ENCODE assay signal across 8 cellular contexts in genomic region chr2:27033253-27033852, GRCh38. TPM values are rescaled to one million over a fixed set of nuclear protein-coding genes. Genes with fewer than 3 reads are reported as not detected.
DNase-seq lines count a peak whose midpoint lies in the region; ATAC-seq and TF ChIP-seq lines count a peak whose summit lies in the region.

No MANE protein-coding gene starts in this region.

- H3K9ac ChIP-seq in PC-3 (ENCODE audit: low read length) = peak overlapping the region; percentile 90
- peak overlapping the region; percentile 86 for H3K9ac ChIP-seq in trophoblast cell (ENCODE audit: low read length)

- peak overlapping the region; percentile 99 for H3K14ac ChIP-seq in trophoblast cell (ENCODE audit: low read length)

- H4K91ac ChIP-seq in trophoblast cell (ENCODE audit: low read depth, low read length) = peak overlapping the region; percentile 98

- peak; percentile 4 for ATAC-seq in GM19463 (IDR thresholded peaks at IDR 0.05; ENCODE audit: unreplicated experiment)
- peak; percentile 2; the same call in 1 of the 2 replicates for ATAC-seq in PC-3
- no peak for ATAC-seq in HG03175 (IDR thresholded peaks at IDR 0.05; ENCODE audit: unreplicated experiment)

- H3K27me3 ChIP-seq in PC-3 (ENCODE audit: low read length) = no peaks in the 10 kb centered on the region
- H3K27me3 ChIP-seq in esophagus (ENCODE audit: control insufficient read depth in 1 of 2, insufficient read depth in 2 of 2, low read length in 2 of 2) = no peaks in the 10 kb centered on the region
- no peaks in the 10 kb centered on the region for H3K27me3 ChIP-seq in trophoblast cell (ENCODE audit: insufficient read depth, low read length)

- CTCF ChIA-PET in PC-3 (lab: Charles Lee) = no interaction called here

- DNase-seq in PC-3 (no peak), trophoblast cell (no peak), amniotic stem cell (lab: John Stamatoyannopoulos, UW) (no peak)
- DNase-seq in stimulated activated CD4-positive, alpha-beta T cell treated with anti-CD3 and anti-CD28 coated beads, Interleukin-12 subunit alpha, Interleukin-12 subunit beta, amount 100 ng/mL, for 4 hours = no peak
- no peak for DNase-seq in stimulated activated CD4-positive, alpha-beta T cell treated with anti-CD3 and anti-CD28 coated beads, Interleukin-4, amount 100 ng/mL, for 24 hours

- peaks cover 35% of the 10 kb centered on the region for H3K36me3 ChIP-seq in PC-3 (ENCODE audit: low read depth, low read length)
- peaks cover 18 to 29% of the 10 kb centered on the region in 2 donors for H3K36me3 ChIP-seq in esophagus (ENCODE audit: control insufficient read depth in 2 of 2, insufficient read depth in 2 of 2, low read length in 1 of 2)
- peaks cover 35 to 41% of the 10 kb centered on the region in 2 experiments for H3K36me3 ChIP-seq in trophoblast cell (ENCODE audit: control insufficient read depth in 1 of 2, insufficient read depth in 2 of 2, low read length in 2 of 2)

- peak overlapping the region; percentile 29 for H2BK12ac ChIP-seq in trophoblast cell (ENCODE audit: low read length)

- H3K4me1 ChIP-seq in PC-3 (ENCODE audit: insufficient read depth, low read length) (peaks cover 8% of the 10 kb centered on the region), esophagus (ENCODE audit: control insufficient read depth in 2 of 2, insufficient read depth in 2 of 2, low read length in 1 of 2) (peaks cover 3 to 4% of the 10 kb centered on the region in 2 donors), trophoblast cell (ENCODE audit: control insufficient read depth in 1 of 2, insufficient read depth in 2 of 2, low read length in 2 of 2) (peaks cover 7 to 9% of the 10 kb centered on the region in 2 experiments)

- H2BK5ac ChIP-seq in trophoblast cell (ENCODE audit: low read depth, low read length, poor library complexity) = peak overlapping the region; percentile 76

- peak overlapping the region; percentile 85 for H4K8ac ChIP-seq in trophoblast cell (ENCODE audit: low read depth, low read length)

- peaks cover 9% of the 10 kb centered on the region for H3K79me1 ChIP-seq in trophoblast cell (ENCODE audit: low read length)

- H3K27ac ChIP-seq in PC-3 (ENCODE audit: low read length) (no peak overlapping the region; the same call in 1 of the 2 replicates), esophagus (ENCODE audit: low read depth in 2 of 2, low read length in 1 of 2) (peak overlapping the region; percentile 69 to 70), trophoblast cell (ENCODE audit: low read depth, low read length) (no peak overlapping the region)

- H4K12ac ChIP-seq in trophoblast cell (ENCODE audit: low read depth, low read length) = peak overlapping the region; percentile 87

- peak overlapping the region; percentile 99 for H3K4ac ChIP-seq in trophoblast cell (ENCODE audit: low read depth, low read length)

- POLR2A ChIA-PET in PC-3 (lab: Charles Lee; ENCODE audit: unreplicated experiment) = no interaction called here

- H3K9me2 ChIP-seq in PC-3 (replicated peaks; ENCODE audit: low read length) = no peaks in the 10 kb centered on the region

- intact Hi-C loops in PC-3 (cut with micrococcal nuclease) = loop anchor here (2.0 kb wide), 1 partner anchor 17 kb away; the partner anchor contains the start of gene AGBL5

- TSS peak; percentile 60 for BruUV-seq in PC-3 (replicated peaks; lab: Mats Ljungman, UMichigan)

- H2AK5ac ChIP-seq in trophoblast cell (ENCODE audit: low read length) = peak overlapping the region; percentile 99

- no peaks in the 10 kb centered on the region for H3K9me3 ChIP-seq in PC-3 (ENCODE audit: low read length)
- no peaks in the 10 kb centered on the region for H3K9me3 ChIP-seq in esophagus (ENCODE audit: control insufficient read depth in 2 of 2, insufficient read depth in 1 of 2, low read depth in 1 of 2, low read length in 1 of 2)
- no peaks in the 10 kb centered on the region for H3K9me3 ChIP-seq in trophoblast cell (ENCODE audit: insufficient read depth, low read depth, low read length)

- H2BK120ac ChIP-seq in trophoblast cell (ENCODE audit: insufficient read depth, low read length, poor library complexity) = peak overlapping the region; percentile 87

- H4K20me1 ChIP-seq in PC-3 (ENCODE audit: low read length) = no peaks in the 10 kb centered on the region

- H2AFZ ChIP-seq in PC-3 (ENCODE audit: low read length) = peak overlapping the region; percentile 97
- peak overlapping the region; percentile 68 for H2AFZ ChIP-seq in trophoblast cell (ENCODE audit: insufficient read depth, low read length, poor library complexity)

- H3K4me3 ChIP-seq in PC-3 (ENCODE audit: low read length) = peak overlapping the region; percentile 87
- H3K4me3 ChIP-seq in esophagus (ENCODE audit: low read depth in 1 of 2, low read length in 2 of 2) = peak overlapping the region; percentile 76 to 83
- H3K4me3 ChIP-seq in trophoblast cell (ENCODE audit: low read depth, low read length) = peak overlapping the region; percentile 89

- no peaks in the 10 kb centered on the region for H3F3A ChIP-seq in PC-3 (ENCODE audit: low read length, unreplicated experiment)

- peaks cover 27% of the 10 kb centered on the region for H3K79me2 ChIP-seq in PC-3 (ENCODE audit: low read length)
- peaks cover 9% of the 10 kb centered on the region for H3K79me2 ChIP-seq in trophoblast cell (ENCODE audit: control insufficient read depth, insufficient read depth, low read length, poor library complexity)

- peak overlapping the region; percentile 95 for H3K18ac ChIP-seq in trophoblast cell (ENCODE audit: low read length)

- H3K4me2 ChIP-seq in PC-3 (ENCODE audit: low read length) = peak overlapping the region; percentile 88
- H3K4me2 ChIP-seq in trophoblast cell (ENCODE audit: low read length) = peak overlapping the region; percentile 96

- 10 to 12% methylated on average over 11 of the region's 11 CpGs for WGBS in esophagus, 2 donors
- WGBS in trophoblast cell (ENCODE audit: extremely low coverage, insufficient coverage, insufficient read length) = no CpG with 5 or more reads among the region's 11 CpGs

- TF ChIP-seq CTCF in PC-3 (conservative IDR thresholded peaks at IDR 0.05; ENCODE audit: low read depth, low read length) = no peak

- no peak overlapping the region for H3K23ac ChIP-seq in trophoblast cell (ENCODE audit: low read length)

RNA-seq across cellular contexts. Expression of gene TMEM214, which starts 0.6 kb away (rescaled TPM):
- total RNA-seq in PC-3 (2014; rRNA removed) = 43.0 and 56.1 TPM in 2 replicates
- 10 to 100 TPM; 29.0 to 35.2 TPM for polyA plus RNA-seq in esophagus
- polyA plus RNA-seq in trophoblast cell (2013) = 108 and 120 TPM in 2 replicates

RNA-seq across cellular contexts. Expression of gene AGBL5, which starts 18.1 kb away (rescaled TPM):
- total RNA-seq in PC-3 (2014; rRNA removed) = 14.1 and 19.2 TPM in 2 replicates
- 10 to 100 TPM in 1 of 2 donors, 1 to 10 TPM in 1; 7.6 to 10.6 TPM for polyA plus RNA-seq in esophagus
- 24.8 and 25.8 TPM in 2 replicates for polyA plus RNA-seq in trophoblast cell (2013)

RNA-seq across cellular contexts. Expression of gene OST4, which starts 38.1 kb away (rescaled TPM):
- total RNA-seq in PC-3 (2014; rRNA removed) = 244 and 258 TPM in 2 replicates
- 100 to 1,000 TPM; 203 to 358 TPM for polyA plus RNA-seq in esophagus
- 1,181 and 1,209 TPM in 2 replicates for polyA plus RNA-seq in trophoblast cell (2013)

RNA-seq across cellular contexts. Expression of gene EMILIN1, which starts 45.1 kb away (rescaled TPM):
- 0.69 and 0.75 TPM in 2 replicates for total RNA-seq in PC-3 (2014; rRNA removed)
- polyA plus RNA-seq in esophagus = 10 to 100 TPM; 10.7 to 12.1 TPM
- polyA plus RNA-seq in trophoblast cell (2013) = 0.78 and 0.92 TPM in 2 replicates

RNA-seq across cellular contexts. Expression of gene KHK, which starts 53.2 kb away (rescaled TPM):
- 10.6 and 11.0 TPM in 2 replicates for total RNA-seq in PC-3 (2014; rRNA removed)
- 1 to 10 TPM; 2.2 to 3.3 TPM for polyA plus RNA-seq in esophagus
- 19.7 and 22.3 TPM in 2 replicates for polyA plus RNA-seq in trophoblast cell (2013)

Comparison
In these comparisons a context has a peak if more than half of its experiments do, and no peak if none do; other contexts are left out.
1. H3K27ac ChIP-seq: peak in esophagus (2 of 2); none in PC-3 (single experiment) and trophoblast cell (single experiment).
2. Peak in every context shown above with its lines, with median percentiles within 50 percentile points of each other: H3K4me3 ChIP-seq.